Comparison of ENCODE assay signal across 12 cellular contexts in the genomic region with DNA sequence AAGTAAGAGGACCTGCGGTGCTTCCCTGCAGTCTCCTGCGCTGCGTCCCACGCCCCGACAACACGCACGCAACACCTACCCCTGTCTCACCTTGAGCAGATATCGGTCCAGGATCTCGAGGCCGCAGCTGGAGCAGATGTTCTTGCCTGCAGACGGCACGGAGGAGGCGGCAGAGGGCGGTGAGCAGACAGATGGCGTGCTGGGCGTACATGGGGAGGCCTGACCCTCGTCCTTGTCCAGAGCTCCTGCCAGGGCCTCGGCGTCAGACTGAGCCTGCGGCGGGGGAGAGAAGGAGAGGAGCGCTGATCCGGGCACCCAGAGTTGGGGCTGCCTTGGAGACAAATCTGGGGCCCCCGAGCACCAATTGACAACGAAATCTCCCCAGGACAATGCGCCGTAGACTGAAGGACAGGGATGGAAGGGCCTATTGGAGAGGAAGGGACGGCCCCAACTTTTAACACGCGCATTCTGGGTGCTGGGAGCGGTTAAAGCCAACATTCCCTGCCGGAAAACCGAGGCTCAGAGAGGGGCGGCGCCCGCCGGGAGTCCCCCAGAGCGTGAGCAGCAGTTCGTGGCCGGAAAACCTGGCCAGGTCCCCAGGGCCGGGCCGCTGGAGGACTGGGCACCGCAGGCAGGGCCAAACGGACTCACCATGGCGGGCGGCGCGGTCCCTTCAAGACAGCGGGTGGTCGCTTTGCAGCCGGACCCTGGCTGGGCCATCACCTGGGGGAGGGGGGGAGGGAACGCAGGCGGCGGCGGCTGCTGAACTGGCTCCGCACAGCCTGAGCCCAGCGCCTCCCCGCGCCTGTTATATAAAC. TPM values are rescaled to one million over a fixed set of nuclear protein-coding genes. Genes with fewer than 3 reads are reported as not detected.
A peak's percentile ranks its signal among the peaks of the same experiment; 100 is the strongest.
DNase-seq lines count a peak whose midpoint lies in the region; ATAC-seq and TF ChIP-seq lines count a peak whose summit lies in the region.
"Had no signal": no experiment of that assay in that cellular context is flagged by ENCODE, and none has a peak within 500 bp of the region (broad histone marks: within the 10 kb centered on the region; RNA-seq: fewer than 3 reads in every experiment).

No MANE protein-coding gene starts in this region.

- H3K27me3 Mint-ChIP-seq in H9 (ENCODE audit: low read depth) (peaks cover 67% of the 10 kb centered on the region), activated B cell treated with CpG ODN at 0.5 μM for 24 hours (peaks cover 32% of the 10 kb centered on the region)

- peak; percentile 59 for DNase-seq in H9
- no peak for DNase-seq in activated B cell treated with CpG ODN at 0.5 μM for 24 hours
- DNase-seq in left kidney (ENCODE audit: low read depth, low spot score) = peak; percentile 55
- DNase-seq in stimulated activated CD4-positive, alpha-beta T cell treated with anti-CD3 and anti-CD28 coated beads, Interleukin-2, amount 100 ng/mL, for 48 hours = no peak
- DNase-seq: effector memory CD4-positive, alpha-beta T cell; hippocampal formation; naive thymus-derived CD8-positive, alpha-beta T cell; PC-9 had no signal

- H3K4me1 ChIP-seq in H9 (ENCODE audit: insufficient read depth, low read length) = peaks cover 3% of the 10 kb centered on the region; the same call in 1 of the 2 replicates
- H3K4me1 ChIP-seq in skeletal muscle tissue (ENCODE audit: control insufficient read depth in 3 of 3, insufficient read depth in 3 of 3, low read length in 3 of 3) = peaks cover 3 to 15% (median 9%) of the 10 kb centered on the region in 3 donors

- no peak overlapping the region for H4K5ac ChIP-seq in H9 (ENCODE audit: insufficient read length, low read depth, low read length)

- H3K36me3 Mint-ChIP-seq in H9 (ENCODE audit: insufficient read depth in 1 of 3, low read depth in 3 of 3) = peaks cover 0 to 4% (median 1%) of the 10 kb centered on the region in 3 experiments; a peak in 4 of 7 replicates
- H3K36me3 Mint-ChIP-seq in activated B cell treated with CpG ODN at 0.5 μM for 24 hours (ENCODE audit: low read depth) = no peaks in the 10 kb centered on the region
- H3K36me3 Mint-ChIP-seq: naive thymus-derived CD8-positive, alpha-beta T cell had no signal

- H3K9ac ChIP-seq in H9 (ENCODE audit: extremely low read depth, insufficient read length, low read length) = no peak overlapping the region
- H3K9ac ChIP-seq in skeletal muscle tissue (ENCODE audit: low read depth in 1 of 3, low read length in 3 of 3) = peak overlapping the region in 1 of 3 donors; percentile 40

- no peak overlapping the region for H2BK20ac ChIP-seq in H9 (ENCODE audit: low read depth, low read length, poor library complexity, severe bottlenecking)

- peaks cover 91% of the 10 kb centered on the region for H3K27me3 ChIP-seq in H9 (ENCODE audit: insufficient read depth, low read length)
- peaks cover 71 to 91% (median 80%) of the 10 kb centered on the region in 3 donors for H3K27me3 ChIP-seq in skeletal muscle tissue (ENCODE audit: control insufficient read depth in 3 of 3, insufficient read depth in 3 of 3, low read length in 3 of 3)

- H2BK15ac ChIP-seq in H9 (ENCODE audit: low read depth, low read length) = no peak overlapping the region

- WGBS in H9 (ENCODE audit: extremely low coverage, insufficient read length, low lambda C conversion rate) = no CpG with 5 or more reads among the region's 59 CpGs

- POLR2A ChIA-PET in activated B cell treated with CpG ODN at 0.5 μM for 24 hours (lab: Charles Lee) = no interaction called here

- no peak overlapping the region for H4K8ac ChIP-seq in H9 (replicated peaks; ENCODE audit: insufficient read length, low read depth, low read length)

- H3K4me1 Mint-ChIP-seq in H9 = peaks cover 10 to 32% of the 10 kb centered on the region in 2 experiments
- H3K4me1 Mint-ChIP-seq in activated B cell treated with CpG ODN at 0.5 μM for 24 hours = peaks cover 7% of the 10 kb centered on the region

- H3K4ac ChIP-seq in H9 (ENCODE audit: low read depth, low read length) = no peak overlapping the region

- no peaks in the 10 kb centered on the region for H3K79me1 ChIP-seq in H9 (ENCODE audit: insufficient read depth, low read depth, low read length, poor library complexity, severe bottlenecking)

- no peak overlapping the region for H2AFZ ChIP-seq in H9 (ENCODE audit: low read length)
- H2AFZ ChIP-seq: PC-9 had no signal

- no peak overlapping the region for H3T11ph ChIP-seq in H9 (ENCODE audit: low read length)

- TF ChIP-seq CTCF in H9 (conservative IDR thresholded peaks at IDR 0.05) = no peak
- TF ChIP-seq CTCF in activated B cell treated with CpG ODN at 0.5 μM for 24 hours (IDR thresholded peaks at IDR 0.05) = no peak

- intact Hi-C loops in activated B cell treated with CpG ODN at 0.5 μM for 24 hours (cut with micrococcal nuclease) = no loop called here

- H2BK120ac ChIP-seq in H9 (ENCODE audit: low read depth, low read length, poor library complexity, severe bottlenecking) = no peak overlapping the region

- H3K27ac ChIP-seq in H9 (ENCODE audit: insufficient read length, low read depth, low read length) = no peak overlapping the region
- no peak overlapping the region for H3K27ac ChIP-seq in skeletal muscle tissue (ENCODE audit: low read depth, low read length)
- H3K27ac ChIP-seq: PC-9 had no signal

- no peaks in the 10 kb centered on the region for H3K79me2 ChIP-seq in H9 (ENCODE audit: insufficient read depth, low read length)

- peak overlapping the region in 2 of 3 donors; percentile 20 to 52 for H3K4me3 ChIP-seq in skeletal muscle tissue (ENCODE audit: low read length in 3 of 3)
- H3K4me3 ChIP-seq: PC-9 had no signal

- peaks cover 4 to 5% of the 10 kb centered on the region in 2 experiments; a peak in 3 of 5 replicates for H3K9me3 Mint-ChIP-seq in H9
- H3K9me3 Mint-ChIP-seq in activated B cell treated with CpG ODN at 0.5 μM for 24 hours = no peaks in the 10 kb centered on the region
- H3K9me3 Mint-ChIP-seq: naive thymus-derived CD8-positive, alpha-beta T cell; T-helper 2 cell treated with Interferon-gamma antibody and Interleukin-4, amounts not matched to agents 5 μg/mL and 100 μg/mL, for 36 hours had no signal

- CTCF ChIA-PET in activated B cell treated with CpG ODN at 0.5 μM for 24 hours (lab: Charles Lee) = no interaction called here

- H3K4me3 Mint-ChIP-seq in H9 (peak overlapping the region; percentile 47 to 75), activated B cell treated with CpG ODN at 0.5 μM for 24 hours (peak overlapping the region; percentile 9)
- H3K4me3 Mint-ChIP-seq: T-helper 2 cell treated with Interferon-gamma antibody and Interleukin-4, amounts not matched to agents 5 μg/mL and 100 μg/mL, for 36 hours had no signal

- H3K27ac Mint-ChIP-seq in H9 (no peak overlapping the region), activated B cell treated with CpG ODN at 0.5 μM for 24 hours (no peak overlapping the region)
- H3K27ac Mint-ChIP-seq: naive thymus-derived CD8-positive, alpha-beta T cell; T-helper 2 cell treated with Interferon-gamma antibody and Interleukin-4, amounts not matched to agents 5 μg/mL and 100 μg/mL, for 36 hours had no signal

- H3K14ac ChIP-seq in H9 (ENCODE audit: insufficient read depth, low read length) = no peak overlapping the region

- H4K91ac ChIP-seq in H9 (ENCODE audit: insufficient read length, low read depth, low read length) = no peak overlapping the region

- peak overlapping the region; percentile 36 for H3K4me2 ChIP-seq in H9 (ENCODE audit: insufficient read depth, insufficient read length, low read length)
- H3K4me2 ChIP-seq: PC-9 had no signal

- no peaks in the 10 kb centered on the region for H3K9me3 ChIP-seq in H9 (ENCODE audit: control insufficient read depth, low read depth, low read length)
- H3K9me3 ChIP-seq in skeletal muscle tissue (ENCODE audit: control insufficient read depth in 3 of 3, low read length in 3 of 3) = no peaks in the 10 kb centered on the region

- peaks cover 14% of the 10 kb centered on the region for H3K23me2 ChIP-seq in H9 (ENCODE audit: insufficient read length, low read depth, low read length, poor library complexity, severe bottlenecking)

- no peak overlapping the region for H3K56ac ChIP-seq in H9 (ENCODE audit: insufficient read length, low read depth, low read length)

- H2AK5ac ChIP-seq in H9 (ENCODE audit: insufficient read length, low read length) = no peak overlapping the region

- ATAC-seq in activated B cell treated with CpG ODN at 0.5 μM for 24 hours (ENCODE audit: low read depth) = no peak
- ATAC-seq in activated CD4-positive, CD25-positive, alpha-beta regulatory T cell treated with anti-CD3 and anti-CD28 coated beads, Interleukin-2, amount 50 U/mL, for 24 hours = no peak
- ATAC-seq in GM19324 (IDR thresholded peaks at IDR 0.05; ENCODE audit: low FRiP score, unreplicated experiment) = no peak
- ATAC-seq: naive thymus-derived CD8-positive, alpha-beta T cell had no signal

- no peaks in the 10 kb centered on the region for H3K36me3 ChIP-seq in skeletal muscle tissue (ENCODE audit: control insufficient read depth in 3 of 3, insufficient read depth in 3 of 3, low read length in 3 of 3)

- H3K18ac ChIP-seq in H9 (ENCODE audit: insufficient read length, low read depth, low read length) = no peak overlapping the region

- no peak overlapping the region for H2BK12ac ChIP-seq in H9 (ENCODE audit: insufficient read length, low read depth, low read length)

- no peak overlapping the region for H2BK5ac ChIP-seq in H9 (ENCODE audit: insufficient read length, low read length)

- peaks cover 2% of the 10 kb centered on the region for H4K20me1 ChIP-seq in H9 (ENCODE audit: control insufficient read depth, insufficient read depth, insufficient read length)

- no peak overlapping the region for H3K23ac ChIP-seq in H9 (ENCODE audit: insufficient read length, low read depth, low read length)

RNA-seq across cellular contexts. Expression of a gene that starts 1.8 kb away (rescaled TPM):
- total RNA-seq in H9 (2021) (1.6 and 1.8 TPM in 2 replicates), activated B cell treated with CpG ODN at 0.5 μM for 24 hours (not detected in 2 replicates), skeletal muscle tissue (2.1 TPM)
- total RNA-seq: PC-9 had no signal

RNA-seq across cellular contexts. Expression of a gene that starts 37.7 kb away (rescaled TPM):
- total RNA-seq in H9 (2021) (18.3 and 18.9 TPM in 2 replicates), activated B cell treated with CpG ODN at 0.5 μM for 24 hours (14.2 and 15.3 TPM in 2 replicates), skeletal muscle tissue (7.3 TPM)

RNA-seq across cellular contexts. Expression of a gene that starts 37.7 kb away (rescaled TPM):
- total RNA-seq in H9 (2021) (31.6 and 33.7 TPM in 2 replicates), activated B cell treated with CpG ODN at 0.5 μM for 24 hours (55.2 and 60.6 TPM in 2 replicates), skeletal muscle tissue (29.2 TPM)

Comparison
In these comparisons a context has a peak if more than half of its experiments do, and no peak if none do; other contexts are left out.
1. DNase-seq: peak in H9 (single experiment) and left kidney (single experiment); none in activated B cell treated with CpG ODN at 0.5 μM for 24 hours (single experiment) and stimulated activated CD4-positive, alpha-beta T cell treated with anti-CD3 and anti-CD28 coated beads, Interleukin-2, amount 100 ng/mL, for 48 hours (0 of 2).